ENCODE assay signal across 8 cellular contexts in the genomic region with DNA sequence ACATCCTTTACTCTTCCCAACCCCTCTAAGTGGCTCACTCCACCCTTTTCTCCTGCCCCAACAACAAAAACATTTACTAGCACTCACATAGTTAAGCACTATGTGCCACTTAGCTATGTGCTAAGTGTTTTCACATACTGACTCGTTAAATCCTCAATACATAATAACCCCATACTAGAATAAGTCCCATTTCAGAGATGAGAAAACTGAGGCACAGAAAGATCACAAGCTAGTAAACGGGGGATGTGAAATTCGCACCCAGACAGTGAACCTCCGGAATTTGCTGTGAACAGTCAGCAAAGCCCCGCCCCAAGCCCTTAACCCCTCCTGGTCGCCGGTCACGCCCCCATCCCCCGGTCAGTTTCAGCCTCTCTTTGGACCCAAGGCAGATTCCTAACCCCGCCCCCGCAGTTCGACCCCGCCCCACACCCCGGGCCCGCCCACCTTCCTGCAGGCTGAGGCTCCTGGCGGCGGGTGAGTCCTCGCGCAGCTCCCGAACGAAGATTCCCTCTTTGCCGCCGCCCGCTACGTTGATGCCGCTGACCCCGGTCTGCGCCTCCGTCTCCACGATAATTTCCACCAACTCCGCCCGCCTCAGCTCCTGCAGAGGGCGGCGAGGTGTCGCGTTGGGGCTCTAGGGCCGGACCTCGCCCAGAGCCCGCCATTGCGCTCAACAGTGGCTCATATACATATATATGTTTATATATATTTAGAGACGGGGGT. TPM values are rescaled to one million over a fixed set of nuclear protein-coding genes. Genes with fewer than 3 reads are reported as not detected.
DNase-seq lines count a peak whose midpoint lies in the region; ATAC-seq, FAIRE-seq and TF ChIP-seq lines count a peak whose summit lies in the region.

No MANE protein-coding gene starts in this region.

- in situ Hi-C loops in transverse colon (cut with MboI; ENCODE audit: low pct_ligation_motif_present in 1 of 4, low pct_unique_long_range_greater_than_20kb in 1 of 4, low sequenced_read_pairs in 3 of 4), result loop anchor here in 1 of 4 donors (25.0 kb wide), 1 partner anchor 116 kb away; a partner anchor contains a TSS

- H3K36me3 ChIP-seq in KOPT-K1 (ENCODE audit: insufficient read depth, low read length) (no peaks in the 10 kb centered on the region), SK-N-MC (ENCODE audit: insufficient read depth, low read length) (no peaks in the 10 kb centered on the region), pancreas (no peaks in the 10 kb centered on the region), transverse colon (no peaks in the 10 kb centered on the region)

- TF ChIP-seq CTCF in glutamatergic neuron (IDR thresholded peaks at IDR 0.05; ENCODE audit: partially characterized antibody, unreplicated experiment) (no peak), pancreas (IDR thresholded peaks at IDR 0.05) (no peak), transverse colon (IDR thresholded peaks at IDR 0.05) (peak in 2 of 5 experiments; percentile 8 to 20)

- FAIRE-seq in pancreas (lab: Jason Lieb, UNC), result no peak

- no peaks in the 10 kb centered on the region for H3K9me3 Mint-ChIP-seq in activated naive CD4-positive, alpha-beta T cell treated with anti-CD3 and anti-CD28 coated beads for 36 hours
- peaks cover 10% of the 10 kb centered on the region for H3K9me3 Mint-ChIP-seq in glutamatergic neuron (ENCODE audit: unreplicated experiment)

- H3K4me1 ChIP-seq in pancreas, result no peaks in the 10 kb centered on the region
- H3K4me1 ChIP-seq in transverse colon, result peaks cover 0 to 10% (median 7%) of the 10 kb centered on the region in 4 donors

- H3K4me3 Mint-ChIP-seq in activated naive CD4-positive, alpha-beta T cell treated with anti-CD3 and anti-CD28 coated beads for 36 hours, result peak overlapping the region; percentile 83
- peak overlapping the region; percentile 87 for H3K4me3 Mint-ChIP-seq in glutamatergic neuron (ENCODE audit: unreplicated experiment)

- H3K9me3 ChIP-seq in KOPT-K1 (ENCODE audit: insufficient read depth, low read length, poor library complexity, severe bottlenecking), result no peaks in the 10 kb centered on the region
- no peaks in the 10 kb centered on the region for H3K9me3 ChIP-seq in SK-N-MC (ENCODE audit: low read depth, low read length)
- no peaks in the 10 kb centered on the region for H3K9me3 ChIP-seq in pancreas
- no peaks in the 10 kb centered on the region for H3K9me3 ChIP-seq in transverse colon

- peak overlapping the region; percentile 60 for H3K9ac ChIP-seq in SK-N-MC (ENCODE audit: insufficient read length)

- intact Hi-C loops in activated naive CD4-positive, alpha-beta T cell treated with anti-CD3 and anti-CD28 coated beads for 36 hours (cut with micrococcal nuclease), result loop anchor here (1.0 kb wide), 2 partner anchors 55 to 118 kb away; a partner anchor contains a TSS
- intact Hi-C loops in pancreas (cut with DNase I), result no loop called here
- intact Hi-C loops in transverse colon (cut with DNase I; ENCODE audit: low total_unique reads), result no loop called here

- ATAC-seq in GM21619 (IDR thresholded peaks at IDR 0.05; ENCODE audit: unreplicated experiment) (peak; percentile 66), pancreas (peak; percentile 91 to 96 (median 92))

- H3K27me3 ChIP-seq in pancreas (no peaks in the 10 kb centered on the region), transverse colon (no peaks in the 10 kb centered on the region)

- no peak for TF ChIP-seq EP300 in transverse colon (IDR thresholded peaks at IDR 0.05; ENCODE audit: low read depth)

- peak; percentile 48 for TF ChIP-seq POLR2A in transverse colon (IDR thresholded peaks at IDR 0.05)

- peak overlapping the region; percentile 79 for H3K4me3 ChIP-seq in SK-N-MC
- H3K4me3 ChIP-seq in pancreas, result peak overlapping the region; percentile 20 to 62 (median 38)
- H3K4me3 ChIP-seq in transverse colon, result peak overlapping the region; percentile 29 to 57 (median 50)

- H3K27ac ChIP-seq in KOPT-K1 (ENCODE audit: low read depth, low read length, poor library complexity, severe bottlenecking), result peak overlapping the region; percentile 30
- H3K27ac ChIP-seq in SK-N-MC, result no peak overlapping the region
- H3K27ac ChIP-seq in pancreas, result peak overlapping the region; percentile 39 to 66 (median 56)
- peak overlapping the region; percentile 85 to 92 (median 88) for H3K27ac ChIP-seq in transverse colon

- H3K27me3 Mint-ChIP-seq in activated naive CD4-positive, alpha-beta T cell treated with anti-CD3 and anti-CD28 coated beads for 36 hours (ENCODE audit: low read depth), result no peaks in the 10 kb centered on the region
- H3K27me3 Mint-ChIP-seq in glutamatergic neuron (ENCODE audit: unreplicated experiment), result peaks cover 13% of the 10 kb centered on the region

- H3K36me3 Mint-ChIP-seq in activated naive CD4-positive, alpha-beta T cell treated with anti-CD3 and anti-CD28 coated beads for 36 hours (ENCODE audit: low read depth), result no peaks in the 10 kb centered on the region
- peaks cover 8% of the 10 kb centered on the region for H3K36me3 Mint-ChIP-seq in glutamatergic neuron (ENCODE audit: unreplicated experiment)

- H3K27ac Mint-ChIP-seq in activated naive CD4-positive, alpha-beta T cell treated with anti-CD3 and anti-CD28 coated beads for 36 hours, result peak overlapping the region; percentile 65
- no peak overlapping the region for H3K27ac Mint-ChIP-seq in glutamatergic neuron (ENCODE audit: unreplicated experiment)

- H3K4me1 Mint-ChIP-seq in activated naive CD4-positive, alpha-beta T cell treated with anti-CD3 and anti-CD28 coated beads for 36 hours (ENCODE audit: low read depth), result peaks cover 13% of the 10 kb centered on the region
- H3K4me1 Mint-ChIP-seq in glutamatergic neuron (ENCODE audit: low read depth, unreplicated experiment), result peaks cover 10% of the 10 kb centered on the region

- WGBS in pancreas, 2 donors, result 1% methylated on average over 39 to 41 of the region's 41 CpGs
- 0% methylated on average over 1 to 36 of the region's 41 CpGs for WGBS in transverse colon (ENCODE audit: low coverage in 1 of 2), 2 donors

- CTCF ChIA-PET in activated naive CD4-positive, alpha-beta T cell treated with anti-CD3 and anti-CD28 coated beads for 36 hours (lab: Charles Lee), result interaction anchor here (0.6 to 1.6 kb wide), 6 partner anchors 16 to 193 kb away, joined by 3 to 5 read pairs (median 3); no protein-coding TSS in a partner anchor

- DNase-seq in DMS153 (lab: John Stamatoyannopoulos, UW), result peak; percentile 58
- no peak for DNase-seq in SK-N-MC (ENCODE audit: low read depth, low spot score)
- DNase-seq in activated naive CD4-positive, alpha-beta T cell treated with anti-CD3 and anti-CD28 coated beads for 36 hours, result peak; percentile 91
- DNase-seq in glutamatergic neuron, result peak; percentile 96
- peak; percentile 83 to 91 (median 88) for DNase-seq in pancreas
- peak; percentile 95 for DNase-seq in transverse colon

RNA-seq across cellular contexts. Expression of a gene that starts 9.8 kb away (rescaled TPM):
- 1 to 10 TPM; 1.5 TPM for total RNA-seq in activated naive CD4-positive, alpha-beta T cell treated with anti-CD3 and anti-CD28 coated beads for 36 hours
- total RNA-seq in glutamatergic neuron (ENCODE audit: unreplicated experiment) (4.7 TPM), pancreas (1 to 10 TPM; 1.4 to 3.2 (median 2.3) TPM), transverse colon (1 to 10 TPM; 1.5 to 5.0 (median 2.6) TPM)
- polyA plus RNA-seq in pancreas, result 1 to 10 TPM; 3.2 to 3.7 TPM

RNA-seq across cellular contexts. Expression of a gene that starts 13.4 kb away (rescaled TPM):
- total RNA-seq in activated naive CD4-positive, alpha-beta T cell treated with anti-CD3 and anti-CD28 coated beads for 36 hours, result not detected
- not detected for total RNA-seq in glutamatergic neuron (ENCODE audit: unreplicated experiment)
- under 1 TPM in 3 of 6 donors, not detected in 3; 0.06 to 0.14 (median 0.09) TPM for total RNA-seq in pancreas
- polyA plus RNA-seq in pancreas, result under 1 TPM; 0.05 to 0.08 TPM
- under 1 TPM in 1 of 4 donors, not detected in 3; 0.48 TPM for total RNA-seq in transverse colon

RNA-seq across cellular contexts. Expression of a gene that starts 22.4 kb away (rescaled TPM):
- 1 to 10 TPM; 8.8 to 9.2 TPM for total RNA-seq in activated naive CD4-positive, alpha-beta T cell treated with anti-CD3 and anti-CD28 coated beads for 36 hours
- 3.6 TPM for total RNA-seq in glutamatergic neuron (ENCODE audit: unreplicated experiment)
- total RNA-seq in pancreas, result 1 to 10 TPM; 2.6 to 5.4 (median 3.9) TPM
- polyA plus RNA-seq in pancreas, result 10 to 100 TPM in 1 of 2 donors, 1 to 10 TPM in 1; 6.4 to 11.9 TPM
- 10 to 100 TPM in 3 of 4 donors, 1 to 10 TPM in 1; 2.6 to 30.3 (median 18.4) TPM for total RNA-seq in transverse colon

RNA-seq across cellular contexts. Expression of a gene that starts 40.7 kb away (rescaled TPM):
- total RNA-seq in activated naive CD4-positive, alpha-beta T cell treated with anti-CD3 and anti-CD28 coated beads for 36 hours, result 1 to 10 TPM; 3.8 to 7.3 TPM
- total RNA-seq in glutamatergic neuron (ENCODE audit: unreplicated experiment) (30.1 TPM), pancreas (10 to 100 TPM in 1 of 6 donors, 1 to 10 TPM in 5; 4.9 to 14.8 (median 7.6) TPM), transverse colon (10 to 100 TPM; 14.1 to 31.0 (median 22.2) TPM)
- 10 to 100 TPM; 11.2 to 15.0 TPM for polyA plus RNA-seq in pancreas

RNA-seq across cellular contexts. Expression of a gene that starts 54.9 kb away (rescaled TPM):
- 10 to 100 TPM; 57.6 to 58.2 TPM for total RNA-seq in activated naive CD4-positive, alpha-beta T cell treated with anti-CD3 and anti-CD28 coated beads for 36 hours
- total RNA-seq in glutamatergic neuron (ENCODE audit: unreplicated experiment), result 1,227 TPM
- 100 to 1,000 TPM in 3 of 6 donors, 10 to 100 TPM in 3; 87.5 to 123 (median 101) TPM for total RNA-seq in pancreas
- 100 to 1,000 TPM; 157 to 208 TPM for polyA plus RNA-seq in pancreas
- total RNA-seq in transverse colon, result 100 to 1,000 TPM in 3 of 4 donors, 10 to 100 TPM in 1; 91.6 to 322 (median 179) TPM
